20 cellular contexts compared by ENCODE assay signal in the genomic region with DNA sequence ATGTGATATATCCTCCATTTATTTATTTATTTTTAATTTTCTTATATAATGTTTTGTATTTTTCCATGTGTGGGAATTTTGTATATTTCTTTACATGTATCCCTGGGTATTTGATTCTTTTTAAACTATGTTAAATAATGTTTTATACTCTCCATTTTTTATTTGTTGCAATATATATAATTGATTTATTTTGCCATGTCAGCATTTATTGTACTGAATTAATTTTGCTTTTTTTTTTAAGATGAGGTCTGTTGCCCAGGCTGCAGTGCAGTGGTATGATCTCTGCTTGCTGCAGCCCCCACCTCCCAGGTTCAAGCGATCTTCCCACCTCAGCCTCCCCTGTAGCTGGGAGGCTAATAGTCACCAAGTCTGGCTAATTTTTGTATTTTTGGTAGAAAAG.
"Had no signal": no experiment of that assay in that cellular context is flagged by ENCODE, and none has a peak within 500 bp of the region (broad histone marks: within the 10 kb centered on the region; RNA-seq: fewer than 3 reads in every experiment).

No MANE protein-coding gene starts in this region.

- H3K36me3 Mint-ChIP-seq: T-cell had no signal

- H3K9me3 ChIP-seq: MG63, SK-N-SH had no signal

- H3K27me3 Mint-ChIP-seq: T-cell had no signal

- ATAC-seq: T-cell had no signal

- H3K4me3 ChIP-seq: MG63 had no signal

- DNase-seq: Karpas-422, KG1, MG63, NCI-H1092, NCI-H1105 treated with DMSO at 0.1 percent for 48 hours, NCI-H1417 treated with DMSO at 0.1 percent for 48 hours, NCI-H146, NCI-H1694 treated with DMSO at 0.1 percent for 48 hours, NCI-H1930, NCI-H2081, NCI-H2107, NCI-H2227 treated with DMSO at 0.1 percent for 48 hours, NCI-H524, NCI-H526 treated with DMSO at 0.1 percent for 48 hours, NCI-H774, SK-N-SH, SW 1271, T-cell had no signal

- H3K4me1 Mint-ChIP-seq: T-cell had no signal

- H3K4me2 ChIP-seq: SK-N-SH had no signal

- H3K27me3 ChIP-seq: MG63 had no signal

- H3K27ac Mint-ChIP-seq: T-cell had no signal

- H3K9ac ChIP-seq: SK-N-SH had no signal

- H3K4me3 Mint-ChIP-seq: T-cell had no signal

- FAIRE-seq: RCC 7860 had no signal

- H3K36me3 ChIP-seq: MG63 had no signal

- H3K27ac ChIP-seq: RWPE1 had no signal
